ENCODE assay signal across 12 cellular contexts in the genomic region with DNA sequence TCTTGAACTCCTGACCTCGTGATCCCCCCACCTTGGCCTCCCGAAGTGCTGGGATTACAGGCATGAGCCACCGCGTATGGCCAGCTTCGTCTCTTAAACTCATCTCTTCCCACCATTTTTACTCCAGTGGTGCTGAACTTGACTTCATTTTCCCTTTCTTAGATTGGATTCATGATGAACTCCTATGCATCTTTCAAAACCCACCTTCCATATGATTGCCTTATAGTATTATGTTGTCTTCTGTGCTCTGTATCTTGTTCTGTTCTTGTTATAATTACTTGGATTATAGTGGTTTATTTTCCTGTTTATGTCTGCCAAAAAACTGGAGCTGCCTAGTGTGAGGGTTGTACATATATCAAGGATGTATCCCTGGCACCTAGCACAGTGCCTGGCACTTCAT.
DNase-seq lines count a peak whose midpoint lies in the region; TF ChIP-seq lines count a peak whose summit lies in the region.
"Had no signal": no experiment of that assay in that cellular context is flagged by ENCODE, and none has a peak within 500 bp of the region (broad histone marks: within the 10 kb centered on the region; RNA-seq: fewer than 3 reads in every experiment).

No MANE protein-coding gene starts in this region.

- H2BK5ac ChIP-seq in trophoblast cell (ENCODE audit: low read depth, low read length, poor library complexity): peak overlapping the region; percentile 14

- no peak overlapping the region for H3K9ac ChIP-seq in trophoblast cell (ENCODE audit: low read length)
- H3K9ac ChIP-seq: GM23248 had no signal

- H3K36me3 ChIP-seq in HEK293 (ENCODE audit: control insufficient read depth in 2 of 2, insufficient read depth in 1 of 2, low read length in 2 of 2): no peaks in the 10 kb centered on the region
- no peaks in the 10 kb centered on the region for H3K36me3 ChIP-seq in trophoblast cell (ENCODE audit: control insufficient read depth in 1 of 2, insufficient read depth in 2 of 2, low read length in 2 of 2)

- no peak overlapping the region for H3K4me2 ChIP-seq in trophoblast cell (ENCODE audit: low read length)

- peaks cover 4% of the 10 kb centered on the region for H3K79me2 ChIP-seq in trophoblast cell (ENCODE audit: control insufficient read depth, insufficient read depth, low read length, poor library complexity)

- H3K27ac ChIP-seq in C4-2B (peak overlapping the region; percentile 93), HEK293 (ENCODE audit: extremely low read depth, low read depth, low read length) (no peak overlapping the region), VCaP (peak overlapping the region; percentile 85), trophoblast cell (ENCODE audit: low read depth, low read length) (no peak overlapping the region)
- H3K27ac ChIP-seq: GM23248 had no signal

- peak overlapping the region; percentile 69 for H3K14ac ChIP-seq in trophoblast cell (ENCODE audit: low read length)

- no peak overlapping the region for H4K12ac ChIP-seq in trophoblast cell (ENCODE audit: low read depth, low read length)

- TF ChIP-seq CTCF in C4-2B (conservative IDR thresholded peaks at IDR 0.05): no peak
- no peak for TF ChIP-seq CTCF in HEK293 (tag by site-specific recombination; IDR thresholded peaks at IDR 0.05)
- no peak for TF ChIP-seq CTCF in VCaP (conservative IDR thresholded peaks at IDR 0.05)
- no peak for TF ChIP-seq CTCF in GM13976 (IDR thresholded peaks at IDR 0.05; ENCODE audit: borderline replicate concordance, control extremely low read depth, extremely low read depth, insufficient read depth, missing control alignments)

- H4K8ac ChIP-seq in trophoblast cell (ENCODE audit: low read depth, low read length): no peak overlapping the region

- H3K18ac ChIP-seq in trophoblast cell (ENCODE audit: low read length): no peak overlapping the region

- CTCF ChIA-PET in HEK293 (lab: Yijun Ruan, JAX): interaction anchor here (0.7 kb wide), 1 partner anchor 314 kb away, joined by 3 read pairs; no protein-coding TSS in a partner anchor

- peak overlapping the region; percentile 81 for H2AK5ac ChIP-seq in trophoblast cell (ENCODE audit: low read length)

- H3K4me1 ChIP-seq in HEK293 (ENCODE audit: control insufficient read depth, insufficient read depth, low read length) (no peaks in the 10 kb centered on the region), trophoblast cell (ENCODE audit: control insufficient read depth in 1 of 2, insufficient read depth in 2 of 2, low read length in 2 of 2) (peaks cover 32 to 36% of the 10 kb centered on the region in 2 experiments)

- H4K91ac ChIP-seq in trophoblast cell (ENCODE audit: low read depth, low read length): peak overlapping the region; percentile 29

- H3K23ac ChIP-seq in trophoblast cell (ENCODE audit: low read length): no peak overlapping the region

- H2AFZ ChIP-seq in trophoblast cell (ENCODE audit: insufficient read depth, low read length, poor library complexity): no peak overlapping the region
- H2AFZ ChIP-seq: GM23248 had no signal

- H3K9me3 ChIP-seq in HEK293 (ENCODE audit: control insufficient read depth, insufficient read depth, low read depth, low read length): no peaks in the 10 kb centered on the region
- H3K9me3 ChIP-seq in trophoblast cell (ENCODE audit: insufficient read depth, low read depth, low read length): no peaks in the 10 kb centered on the region

- in situ Hi-C loops in GM13976 (cut with MboI; ENCODE audit: low sequenced_read_pairs, unreplicated experiment): no loop called here

- peaks cover 29% of the 10 kb centered on the region for H3K79me1 ChIP-seq in trophoblast cell (ENCODE audit: low read length)

- WGBS in trophoblast cell (ENCODE audit: extremely low coverage, insufficient coverage, insufficient read length): no CpG with 5 or more reads among the region's 5 CpGs

- H3K4me3 ChIP-seq in HEK293 (ENCODE audit: low read depth, low read length) (no peak overlapping the region), trophoblast cell (ENCODE audit: low read depth, low read length) (no peak overlapping the region)
- H3K4me3 ChIP-seq: GM23248 had no signal

- H3K4ac ChIP-seq in trophoblast cell (ENCODE audit: low read depth, low read length): peak overlapping the region; percentile 31

- DNase-seq in trophoblast cell: no peak
- no peak for DNase-seq in NCI-H524 (lab: John Stamatoyannopoulos, UW)
- no peak for DNase-seq in GM13976 (ENCODE audit: low spot score)
- no peak for DNase-seq in amniotic stem cell (lab: John Stamatoyannopoulos, UW)
- DNase-seq: C1 segment of cervical spinal cord; CD4-positive, alpha-beta memory T cell; DND-41; GF-D8; GM23248 had no signal

- peak overlapping the region; percentile 59 for H2BK12ac ChIP-seq in trophoblast cell (ENCODE audit: low read length)

- H3K27me3 ChIP-seq in trophoblast cell (ENCODE audit: insufficient read depth, low read length): no peaks in the 10 kb centered on the region

- POLR2A ChIA-PET in HEK293 (lab: Yijun Ruan, JAX): no interaction called here

- H2BK120ac ChIP-seq in trophoblast cell (ENCODE audit: insufficient read depth, low read length, poor library complexity): peak overlapping the region; percentile 74

TF ChIP-seq in HEK293, 187 proteins besides CTCF, POLR2A, EP300 and RAD21:
- TF ChIP-seq, protein P1, sequence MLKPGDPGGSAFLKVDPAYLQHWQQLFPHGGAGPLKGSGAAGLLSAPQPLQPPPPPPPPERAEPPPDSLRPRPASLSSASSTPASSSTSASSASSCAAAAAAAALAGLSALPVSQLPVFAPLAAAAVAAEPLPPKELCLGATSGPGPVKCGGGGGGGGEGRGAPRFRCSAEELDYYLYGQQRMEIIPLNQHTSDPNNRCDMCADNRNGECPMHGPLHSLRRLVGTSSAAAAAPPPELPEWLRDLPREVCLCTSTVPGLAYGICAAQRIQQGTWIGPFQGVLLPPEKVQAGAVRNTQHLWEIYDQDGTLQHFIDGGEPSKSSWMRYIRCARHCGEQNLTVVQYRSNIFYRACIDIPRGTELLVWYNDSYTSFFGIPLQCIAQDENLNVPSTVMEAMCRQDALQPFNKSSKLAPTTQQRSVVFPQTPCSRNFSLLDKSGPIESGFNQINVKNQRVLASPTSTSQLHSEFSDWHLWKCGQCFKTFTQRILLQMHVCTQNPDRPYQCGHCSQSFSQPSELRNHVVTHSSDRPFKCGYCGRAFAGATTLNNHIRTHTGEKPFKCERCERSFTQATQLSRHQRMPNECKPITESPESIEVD (tag by site-specific recombination; IDR thresholded peaks at IDR 0.05): no peak
- peak; percentile 68; the same call in 1 of the 2 replicates for TF ChIP-seq ZFP3 (tag by site-specific recombination; IDR thresholded peaks at IDR 0.05; ENCODE audit: low read depth)
- no peak for TF ChIP-seq KLF8 (tag by site-specific recombination; IDR thresholded peaks at IDR 0.05)
- TF ChIP-seq, protein P2, sequence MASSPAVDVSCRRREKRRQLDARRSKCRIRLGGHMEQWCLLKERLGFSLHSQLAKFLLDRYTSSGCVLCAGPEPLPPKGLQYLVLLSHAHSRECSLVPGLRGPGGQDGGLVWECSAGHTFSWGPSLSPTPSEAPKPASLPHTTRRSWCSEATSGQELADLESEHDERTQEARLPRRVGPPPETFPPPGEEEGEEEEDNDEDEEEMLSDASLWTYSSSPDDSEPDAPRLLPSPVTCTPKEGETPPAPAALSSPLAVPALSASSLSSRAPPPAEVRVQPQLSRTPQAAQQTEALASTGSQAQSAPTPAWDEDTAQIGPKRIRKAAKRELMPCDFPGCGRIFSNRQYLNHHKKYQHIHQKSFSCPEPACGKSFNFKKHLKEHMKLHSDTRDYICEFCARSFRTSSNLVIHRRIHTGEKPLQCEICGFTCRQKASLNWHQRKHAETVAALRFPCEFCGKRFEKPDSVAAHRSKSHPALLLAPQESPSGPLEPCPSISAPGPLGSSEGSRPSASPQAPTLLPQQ (tag by site-specific recombination; IDR thresholded peaks at IDR 0.05): no peak

Comparison
In these comparisons a context has a peak if more than half of its experiments do, and no peak if none do; other contexts are left out.
1. H3K27ac ChIP-seq: peak in C4-2B (single experiment) and VCaP (single experiment); none in HEK293 (single experiment) and trophoblast cell (single experiment).